In the genomic region with DNA sequence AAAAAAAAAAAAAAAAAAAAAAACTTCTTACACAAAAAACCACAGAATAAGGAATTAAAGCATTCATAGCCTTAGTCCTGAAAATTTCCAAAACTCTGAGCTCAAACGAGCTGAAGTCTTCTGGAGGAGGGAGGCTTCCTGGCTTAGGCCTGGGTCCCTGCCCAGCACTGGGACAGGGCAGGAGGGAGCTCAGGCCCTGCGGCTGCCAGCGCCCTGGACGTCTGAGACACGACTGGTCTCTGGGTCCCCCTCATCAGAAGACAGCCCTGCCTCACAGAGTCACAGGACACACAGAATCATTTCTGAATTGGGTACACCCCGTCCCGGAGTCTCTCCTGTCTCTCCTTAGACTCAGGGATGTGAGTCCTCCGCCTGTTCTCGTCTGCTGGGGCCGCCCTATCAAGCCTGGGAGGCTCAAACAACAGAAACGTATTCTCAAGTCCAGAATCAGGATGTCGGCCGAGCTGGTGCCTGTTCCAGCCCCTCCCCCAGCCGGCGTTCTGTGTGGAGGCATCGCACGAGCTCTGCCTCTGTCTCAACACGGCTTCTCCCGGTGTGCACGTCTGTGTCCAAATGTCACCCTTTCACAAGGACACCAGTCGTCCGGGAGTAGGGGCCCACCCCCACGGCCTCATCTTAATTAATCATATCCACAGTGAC, we compare ENCODE assay signal across 1 cellular context.
TF ChIP-seq lines count a peak whose summit lies in the region.

No MANE protein-coding gene starts in this region.

TF ChIP-seq in HepG2, 621 proteins besides CTCF, POLR2A, EP300 and RAD21 (continued from another document):
- TF ChIP-seq, protein P1, sequence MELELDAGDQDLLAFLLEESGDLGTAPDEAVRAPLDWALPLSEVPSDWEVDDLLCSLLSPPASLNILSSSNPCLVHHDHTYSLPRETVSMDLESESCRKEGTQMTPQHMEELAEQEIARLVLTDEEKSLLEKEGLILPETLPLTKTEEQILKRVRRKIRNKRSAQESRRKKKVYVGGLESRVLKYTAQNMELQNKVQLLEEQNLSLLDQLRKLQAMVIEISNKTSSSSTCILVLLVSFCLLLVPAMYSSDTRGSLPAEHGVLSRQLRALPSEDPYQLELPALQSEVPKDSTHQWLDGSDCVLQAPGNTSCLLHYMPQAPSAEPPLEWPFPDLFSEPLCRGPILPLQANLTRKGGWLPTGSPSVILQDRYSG (CRISPR knock-in tag; IDR thresholded peaks at IDR 0.05): no peak
- TF ChIP-seq ZNF841 (CRISPR knock-in tag; IDR thresholded peaks at IDR 0.05; ENCODE audit: borderline replicate concordance) (no peak), ZBTB37 (CRISPR knock-in tag; IDR thresholded peaks at IDR 0.05) (no peak), CHD4 (IDR thresholded peaks at IDR 0.05; ENCODE audit: borderline replicate concordance, low read length) (no peak), DR1 (CRISPR knock-in tag; IDR thresholded peaks at IDR 0.05) (no peak), ZNF317 (CRISPR knock-in tag; IDR thresholded peaks at IDR 0.05) (no peak), ZBTB8A (CRISPR knock-in tag; IDR thresholded peaks at IDR 0.05; ENCODE audit: borderline replicate concordance, low read depth) (no peak), SP4 (CRISPR knock-in tag; IDR thresholded peaks at IDR 0.05) (no peak), BHLHE40 (IDR thresholded peaks at IDR 0.05; ENCODE audit: low read length) (peak; percentile 50; the same call in 1 of the 2 replicates), THYN1 (CRISPR knock-in tag; IDR thresholded peaks at IDR 0.05; ENCODE audit: borderline replicate concordance, low read depth) (no peak), TCF12 (IDR thresholded peaks at IDR 0.05) (no peak), TCF12 (CRISPR knock-in tag; IDR thresholded peaks at IDR 0.05) (no peak), ERF (CRISPR knock-in tag; IDR thresholded peaks at IDR 0.05) (no peak), ZNF615 (CRISPR knock-in tag; IDR thresholded peaks at IDR 0.05; ENCODE audit: borderline replicate concordance) (no peak), ZNF333 (CRISPR knock-in tag; IDR thresholded peaks at IDR 0.05; ENCODE audit: borderline replicate concordance) (peak; percentile 61; the same call in 1 of the 2 replicates), ZZZ3 (CRISPR knock-in tag; IDR thresholded peaks at IDR 0.05; ENCODE audit: borderline replicate concordance) (no peak), NR0B2 (CRISPR knock-in tag; IDR thresholded peaks at IDR 0.05) (no peak), ISX (CRISPR knock-in tag; conservative IDR thresholded peaks at IDR 0.05) (no peak), HES4 (CRISPR knock-in tag; IDR thresholded peaks at IDR 0.05; ENCODE audit: borderline replicate concordance) (0 out of 2 replicates have a peak, but pooled peaks have one; percentile 54), ZNF619 (CRISPR knock-in tag; IDR thresholded peaks at IDR 0.05) (no peak), ZNF850 (CRISPR knock-in tag; conservative IDR thresholded peaks at IDR 0.05) (no peak), GATAD2A (CRISPR knock-in tag; IDR thresholded peaks at IDR 0.05) (no peak), ZNF234 (CRISPR knock-in tag; conservative IDR thresholded peaks at IDR 0.05) (no peak), RELA (CRISPR knock-in tag; IDR thresholded peaks at IDR 0.05) (no peak), ARNT (IDR thresholded peaks at IDR 0.05) (no peak), ZNF282 (IDR thresholded peaks at IDR 0.05; ENCODE audit: partially characterized antibody) (no peak), ZNF678 (CRISPR knock-in tag; IDR thresholded peaks at IDR 0.05) (no peak), ZNF589 (CRISPR knock-in tag; conservative IDR thresholded peaks at IDR 0.05) (no peak), HMG20A (CRISPR knock-in tag; IDR thresholded peaks at IDR 0.05; ENCODE audit: borderline replicate concordance) (no peak), NKX3-1 (CRISPR knock-in tag; IDR thresholded peaks at IDR 0.05) (no peak), TCF7 (IDR thresholded peaks at IDR 0.05; ENCODE audit: low read depth) (no peak), ZNF782 (CRISPR knock-in tag; IDR thresholded peaks at IDR 0.05; ENCODE audit: borderline replicate concordance) (no peak)
- TF ChIP-seq, protein P2, sequence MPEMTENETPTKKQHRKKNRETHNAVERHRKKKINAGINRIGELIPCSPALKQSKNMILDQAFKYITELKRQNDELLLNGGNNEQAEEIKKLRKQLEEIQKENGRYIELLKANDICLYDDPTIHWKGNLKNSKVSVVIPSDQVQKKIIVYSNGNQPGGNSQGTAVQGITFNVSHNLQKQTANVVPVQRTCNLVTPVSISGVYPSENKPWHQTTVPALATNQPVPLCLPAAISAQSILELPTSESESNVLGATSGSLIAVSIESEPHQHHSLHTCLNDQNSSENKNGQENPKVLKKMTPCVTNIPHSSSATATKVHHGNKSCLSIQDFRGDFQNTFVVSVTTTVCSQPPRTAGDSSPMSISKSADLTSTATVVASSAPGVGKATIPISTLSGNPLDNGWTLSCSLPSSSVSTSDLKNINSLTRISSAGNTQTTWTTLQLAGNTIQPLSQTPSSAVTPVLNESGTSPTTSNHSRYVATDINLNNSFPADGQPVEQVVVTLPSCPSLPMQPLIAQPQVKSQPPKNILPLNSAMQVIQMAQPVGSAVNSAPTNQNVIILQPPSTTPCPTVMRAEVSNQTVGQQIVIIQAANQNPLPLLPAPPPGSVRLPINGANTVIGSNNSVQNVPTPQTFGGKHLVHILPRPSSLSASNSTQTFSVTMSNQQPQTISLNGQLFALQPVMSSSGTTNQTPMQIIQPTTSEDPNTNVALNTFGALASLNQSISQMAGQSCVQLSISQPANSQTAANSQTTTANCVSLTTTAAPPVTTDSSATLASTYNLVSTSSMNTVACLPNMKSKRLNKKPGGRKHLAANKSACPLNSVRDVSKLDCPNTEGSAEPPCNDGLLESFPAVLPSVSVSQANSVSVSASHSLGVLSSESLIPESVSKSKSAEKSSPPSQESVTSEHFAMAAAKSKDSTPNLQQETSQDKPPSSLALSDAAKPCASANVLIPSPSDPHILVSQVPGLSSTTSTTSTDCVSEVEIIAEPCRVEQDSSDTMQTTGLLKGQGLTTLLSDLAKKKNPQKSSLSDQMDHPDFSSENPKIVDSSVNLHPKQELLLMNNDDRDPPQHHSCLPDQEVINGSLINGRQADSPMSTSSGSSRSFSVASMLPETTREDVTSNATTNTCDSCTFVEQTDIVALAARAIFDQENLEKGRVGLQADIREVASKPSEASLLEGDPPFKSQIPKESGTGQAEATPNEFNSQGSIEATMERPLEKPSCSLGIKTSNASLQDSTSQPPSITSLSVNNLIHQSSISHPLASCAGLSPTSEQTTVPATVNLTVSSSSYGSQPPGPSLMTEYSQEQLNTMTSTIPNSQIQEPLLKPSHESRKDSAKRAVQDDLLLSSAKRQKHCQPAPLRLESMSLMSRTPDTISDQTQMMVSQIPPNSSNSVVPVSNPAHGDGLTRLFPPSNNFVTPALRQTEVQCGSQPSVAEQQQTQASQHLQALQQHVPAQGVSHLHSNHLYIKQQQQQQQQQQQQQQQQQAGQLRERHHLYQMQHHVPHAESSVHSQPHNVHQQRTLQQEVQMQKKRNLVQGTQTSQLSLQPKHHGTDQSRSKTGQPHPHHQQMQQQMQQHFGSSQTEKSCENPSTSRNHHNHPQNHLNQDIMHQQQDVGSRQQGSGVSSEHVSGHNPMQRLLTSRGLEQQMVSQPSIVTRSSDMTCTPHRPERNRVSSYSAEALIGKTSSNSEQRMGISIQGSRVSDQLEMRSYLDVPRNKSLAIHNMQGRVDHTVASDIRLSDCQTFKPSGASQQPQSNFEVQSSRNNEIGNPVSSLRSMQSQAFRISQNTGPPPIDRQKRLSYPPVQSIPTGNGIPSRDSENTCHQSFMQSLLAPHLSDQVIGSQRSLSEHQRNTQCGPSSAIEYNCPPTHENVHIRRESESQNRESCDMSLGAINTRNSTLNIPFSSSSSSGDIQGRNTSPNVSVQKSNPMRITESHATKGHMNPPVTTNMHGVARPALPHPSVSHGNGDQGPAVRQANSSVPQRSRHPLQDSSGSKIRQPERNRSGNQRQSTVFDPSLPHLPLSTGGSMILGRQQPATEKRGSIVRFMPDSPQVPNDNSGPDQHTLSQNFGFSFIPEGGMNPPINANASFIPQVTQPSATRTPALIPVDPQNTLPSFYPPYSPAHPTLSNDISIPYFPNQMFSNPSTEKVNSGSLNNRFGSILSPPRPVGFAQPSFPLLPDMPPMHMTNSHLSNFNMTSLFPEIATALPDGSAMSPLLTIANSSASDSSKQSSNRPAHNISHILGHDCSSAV (CRISPR knock-in tag; IDR thresholded peaks at IDR 0.05; ENCODE audit: borderline replicate concordance): no peak
- TF ChIP-seq, protein P3, sequence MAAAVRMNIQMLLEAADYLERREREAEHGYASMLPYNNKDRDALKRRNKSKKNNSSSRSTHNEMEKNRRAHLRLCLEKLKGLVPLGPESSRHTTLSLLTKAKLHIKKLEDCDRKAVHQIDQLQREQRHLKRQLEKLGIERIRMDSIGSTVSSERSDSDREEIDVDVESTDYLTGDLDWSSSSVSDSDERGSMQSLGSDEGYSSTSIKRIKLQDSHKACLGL (CRISPR knock-in tag; IDR thresholded peaks at IDR 0.05): peak; percentile 57; the same call in 1 of the 2 replicates
- TF ChIP-seq, protein P4, sequence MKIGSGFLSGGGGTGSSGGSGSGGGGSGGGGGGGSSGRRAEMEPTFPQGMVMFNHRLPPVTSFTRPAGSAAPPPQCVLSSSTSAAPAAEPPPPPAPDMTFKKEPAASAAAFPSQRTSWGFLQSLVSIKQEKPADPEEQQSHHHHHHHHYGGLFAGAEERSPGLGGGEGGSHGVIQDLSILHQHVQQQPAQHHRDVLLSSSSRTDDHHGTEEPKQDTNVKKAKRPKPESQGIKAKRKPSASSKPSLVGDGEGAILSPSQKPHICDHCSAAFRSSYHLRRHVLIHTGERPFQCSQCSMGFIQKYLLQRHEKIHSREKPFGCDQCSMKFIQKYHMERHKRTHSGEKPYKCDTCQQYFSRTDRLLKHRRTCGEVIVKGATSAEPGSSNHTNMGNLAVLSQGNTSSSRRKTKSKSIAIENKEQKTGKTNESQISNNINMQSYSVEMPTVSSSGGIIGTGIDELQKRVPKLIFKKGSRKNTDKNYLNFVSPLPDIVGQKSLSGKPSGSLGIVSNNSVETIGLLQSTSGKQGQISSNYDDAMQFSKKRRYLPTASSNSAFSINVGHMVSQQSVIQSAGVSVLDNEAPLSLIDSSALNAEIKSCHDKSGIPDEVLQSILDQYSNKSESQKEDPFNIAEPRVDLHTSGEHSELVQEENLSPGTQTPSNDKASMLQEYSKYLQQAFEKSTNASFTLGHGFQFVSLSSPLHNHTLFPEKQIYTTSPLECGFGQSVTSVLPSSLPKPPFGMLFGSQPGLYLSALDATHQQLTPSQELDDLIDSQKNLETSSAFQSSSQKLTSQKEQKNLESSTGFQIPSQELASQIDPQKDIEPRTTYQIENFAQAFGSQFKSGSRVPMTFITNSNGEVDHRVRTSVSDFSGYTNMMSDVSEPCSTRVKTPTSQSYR (CRISPR knock-in tag; IDR thresholded peaks at IDR 0.05; ENCODE audit: borderline replicate concordance): peak; percentile 82
- TF ChIP-seq, protein P5, sequence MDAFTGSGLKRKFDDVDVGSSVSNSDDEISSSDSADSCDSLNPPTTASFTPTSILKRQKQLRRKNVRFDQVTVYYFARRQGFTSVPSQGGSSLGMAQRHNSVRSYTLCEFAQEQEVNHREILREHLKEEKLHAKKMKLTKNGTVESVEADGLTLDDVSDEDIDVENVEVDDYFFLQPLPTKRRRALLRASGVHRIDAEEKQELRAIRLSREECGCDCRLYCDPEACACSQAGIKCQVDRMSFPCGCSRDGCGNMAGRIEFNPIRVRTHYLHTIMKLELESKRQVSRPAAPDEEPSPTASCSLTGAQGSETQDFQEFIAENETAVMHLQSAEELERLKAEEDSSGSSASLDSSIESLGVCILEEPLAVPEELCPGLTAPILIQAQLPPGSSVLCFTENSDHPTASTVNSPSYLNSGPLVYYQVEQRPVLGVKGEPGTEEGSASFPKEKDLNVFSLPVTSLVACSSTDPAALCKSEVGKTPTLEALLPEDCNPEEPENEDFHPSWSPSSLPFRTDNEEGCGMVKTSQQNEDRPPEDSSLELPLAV (CRISPR knock-in tag; conservative IDR thresholded peaks at IDR 0.05; ENCODE audit: low read depth): no peak
- TF ChIP-seq, protein P6, sequence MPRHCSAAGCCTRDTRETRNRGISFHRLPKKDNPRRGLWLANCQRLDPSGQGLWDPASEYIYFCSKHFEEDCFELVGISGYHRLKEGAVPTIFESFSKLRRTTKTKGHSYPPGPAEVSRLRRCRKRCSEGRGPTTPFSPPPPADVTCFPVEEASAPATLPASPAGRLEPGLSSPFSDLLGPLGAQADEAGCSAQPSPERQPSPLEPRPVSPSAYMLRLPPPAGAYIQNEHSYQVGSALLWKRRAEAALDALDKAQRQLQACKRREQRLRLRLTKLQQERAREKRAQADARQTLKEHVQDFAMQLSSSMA (CRISPR knock-in tag; IDR thresholded peaks at IDR 0.05): 0 out of 2 replicates have a peak, but pooled peaks have one; percentile 24
